1 cellular context compared by ENCODE assay signal in genomic region chr4:118158946-118159345, GRCh38.
TF ChIP-seq lines count a peak whose summit lies in the region.

No MANE protein-coding gene starts in this region.

TF ChIP-seq in HepG2, 621 proteins besides CTCF, POLR2A, EP300 and RAD21 (continued from another document):
- TF ChIP-seq SMC3 (IDR thresholded peaks at IDR 0.05; ENCODE audit: low read length) (no peak), ZBTB14 (CRISPR knock-in tag; IDR thresholded peaks at IDR 0.05) (no peak), ETV5 (CRISPR knock-in tag; IDR thresholded peaks at IDR 0.05; ENCODE audit: borderline replicate concordance) (no peak)
